In the genomic region with DNA sequence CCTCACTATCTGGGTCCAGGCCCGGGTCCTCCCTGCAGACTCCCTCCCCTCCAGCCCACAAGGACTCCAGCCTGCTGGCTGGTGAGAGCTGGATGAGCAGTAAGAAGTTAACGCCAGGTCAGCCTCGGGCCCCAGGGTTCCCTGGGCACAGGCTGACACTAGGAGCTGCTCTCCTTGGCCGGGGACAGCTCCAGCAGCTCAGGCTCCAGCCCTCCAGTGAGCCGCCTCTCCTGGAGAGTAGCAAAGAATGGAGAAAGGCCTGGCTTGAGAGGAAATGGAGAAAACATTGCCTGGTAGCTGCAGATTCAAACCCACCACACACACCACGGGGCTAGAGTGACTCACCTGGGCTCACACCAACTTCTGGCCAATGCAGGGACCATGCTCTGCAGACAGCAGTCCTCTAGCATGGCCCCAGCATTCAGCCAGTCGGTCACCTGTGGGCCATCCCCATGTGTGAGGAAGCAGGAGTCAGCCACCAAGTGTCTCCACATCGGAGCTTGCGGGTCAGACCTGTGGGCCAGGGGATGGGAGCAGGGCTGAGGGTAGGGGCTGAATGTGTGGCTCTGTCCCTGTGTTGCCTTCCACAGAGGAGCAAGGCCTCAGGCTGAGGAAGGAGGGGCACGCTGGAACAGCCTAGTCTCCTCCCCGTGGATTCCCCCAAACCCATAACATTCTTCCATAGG, we compare ENCODE assay signal across 1 cellular context.
TF ChIP-seq lines count a peak whose summit lies in the region.

No MANE protein-coding gene starts in this region.

TF ChIP-seq in HepG2, 621 proteins besides CTCF, POLR2A, EP300 and RAD21 (continued from another document and continues in another):
- TF ChIP-seq, protein P1, sequence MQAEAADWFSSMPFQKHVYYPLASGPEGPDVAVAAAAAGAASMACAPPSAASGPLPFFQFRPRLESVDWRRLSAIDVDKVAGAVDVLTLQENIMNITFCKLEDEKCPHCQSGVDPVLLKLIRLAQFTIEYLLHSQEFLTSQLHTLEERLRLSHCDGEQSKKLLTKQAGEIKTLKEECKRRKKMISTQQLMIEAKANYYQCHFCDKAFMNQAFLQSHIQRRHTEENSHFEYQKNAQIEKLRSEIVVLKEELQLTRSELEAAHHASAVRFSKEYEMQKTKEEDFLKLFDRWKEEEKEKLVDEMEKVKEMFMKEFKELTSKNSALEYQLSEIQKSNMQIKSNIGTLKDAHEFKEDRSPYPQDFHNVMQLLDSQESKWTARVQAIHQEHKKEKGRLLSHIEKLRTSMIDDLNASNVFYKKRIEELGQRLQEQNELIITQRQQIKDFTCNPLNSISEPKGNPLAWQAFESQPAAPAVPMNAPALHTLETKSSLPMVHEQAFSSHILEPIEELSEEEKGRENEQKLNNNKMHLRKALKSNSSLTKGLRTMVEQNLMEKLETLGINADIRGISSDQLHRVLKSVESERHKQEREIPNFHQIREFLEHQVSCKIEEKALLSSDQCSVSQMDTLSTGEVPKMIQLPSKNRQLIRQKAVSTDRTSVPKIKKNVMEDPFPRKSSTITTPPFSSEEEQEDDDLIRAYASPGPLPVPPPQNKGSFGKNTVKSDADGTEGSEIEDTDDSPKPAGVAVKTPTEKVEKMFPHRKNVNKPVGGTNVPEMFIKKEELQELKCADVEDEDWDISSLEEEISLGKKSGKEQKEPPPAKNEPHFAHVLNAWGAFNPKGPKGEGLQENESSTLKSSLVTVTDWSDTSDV (CRISPR knock-in tag; IDR thresholded peaks at IDR 0.05): 0 out of 2 replicates have a peak, but pooled peaks have one; percentile 22
- TF ChIP-seq CHD2 (IDR thresholded peaks at IDR 0.05; ENCODE audit: low read depth, low read length) (no peak), HDAC6 (IDR thresholded peaks at IDR 0.05; ENCODE audit: low read depth, low read length) (no peak), ELF1 (CRISPR knock-in tag; IDR thresholded peaks at IDR 0.05) (0 out of 2 replicates have a peak, but pooled peaks have one; percentile 12), KAT2B (IDR thresholded peaks at IDR 0.05; ENCODE audit: borderline replicate concordance, low read depth, low read length) (no peak), ZSCAN20 (CRISPR knock-in tag; IDR thresholded peaks at IDR 0.05; ENCODE audit: borderline replicate concordance) (no peak), ZBTB7A (CRISPR knock-in tag; IDR thresholded peaks at IDR 0.05) (no peak), NFE2L1 (CRISPR knock-in tag; IDR thresholded peaks at IDR 0.05; ENCODE audit: borderline replicate concordance) (no peak), NR2F1 (CRISPR knock-in tag; IDR thresholded peaks at IDR 0.05) (no peak), MXD3 (CRISPR knock-in tag; IDR thresholded peaks at IDR 0.05) (no peak), ZNF749 (CRISPR knock-in tag; IDR thresholded peaks at IDR 0.05; ENCODE audit: borderline replicate concordance) (no peak), ZNF782 (CRISPR knock-in tag; IDR thresholded peaks at IDR 0.05; ENCODE audit: borderline replicate concordance) (no peak), CENPT (CRISPR knock-in tag; IDR thresholded peaks at IDR 0.05; ENCODE audit: low read depth) (peak; percentile 65; the same call in 1 of the 2 replicates), KLF6 (CRISPR knock-in tag; IDR thresholded peaks at IDR 0.05) (no peak), ZNF672 (CRISPR knock-in tag; IDR thresholded peaks at IDR 0.05) (no peak), WIZ (CRISPR knock-in tag; IDR thresholded peaks at IDR 0.05) (no peak), ZZZ3 (CRISPR knock-in tag; IDR thresholded peaks at IDR 0.05; ENCODE audit: borderline replicate concordance) (peak; percentile 32; the same call in 1 of the 2 replicates), ZNF660 (CRISPR knock-in tag; IDR thresholded peaks at IDR 0.05; ENCODE audit: borderline replicate concordance, low read depth) (no peak), ZC3H13 (CRISPR knock-in tag; IDR thresholded peaks at IDR 0.05) (peak; percentile 37; the same call in 1 of the 2 replicates), MXD1 (CRISPR knock-in tag; IDR thresholded peaks at IDR 0.05) (no peak), EED (CRISPR knock-in tag; IDR thresholded peaks at IDR 0.05) (no peak), TAF1 (CRISPR knock-in tag; IDR thresholded peaks at IDR 0.05) (no peak), PATZ1 (CRISPR knock-in tag; IDR thresholded peaks at IDR 0.05) (no peak), ZUFSP (CRISPR knock-in tag; IDR thresholded peaks at IDR 0.05; ENCODE audit: borderline replicate concordance) (no peak), ZBTB20 (CRISPR knock-in tag; IDR thresholded peaks at IDR 0.05; ENCODE audit: borderline replicate concordance, low read depth) (0 out of 2 replicates have a peak, but pooled peaks have one; percentile 53), ATF1 (CRISPR knock-in tag; IDR thresholded peaks at IDR 0.05) (no peak), ZNF510 (CRISPR knock-in tag; IDR thresholded peaks at IDR 0.05; ENCODE audit: low read depth) (no peak), NCOR1 (IDR thresholded peaks at IDR 0.05; ENCODE audit: borderline replicate concordance, low read length) (no peak), HNRNPK (IDR thresholded peaks at IDR 0.05; ENCODE audit: low read depth, low read length, poor library complexity, severe bottlenecking) (no peak), MTF2 (CRISPR knock-in tag; IDR thresholded peaks at IDR 0.05; ENCODE audit: borderline replicate concordance) (no peak), GABPB1 (CRISPR knock-in tag; IDR thresholded peaks at IDR 0.05) (peak; percentile 5; the same call in 1 of the 2 replicates), PHF21A (CRISPR knock-in tag; IDR thresholded peaks at IDR 0.05) (no peak), RBM39 (IDR thresholded peaks at IDR 0.05; ENCODE audit: low read depth, low read length, poor library complexity, severe bottlenecking) (peak; percentile 83), PRPF4 (IDR thresholded peaks at IDR 0.05; ENCODE audit: low read depth, low read length, poor library complexity, severe bottlenecking) (no peak), KDM1A (CRISPR knock-in tag; IDR thresholded peaks at IDR 0.05) (no peak), RFX1 (IDR thresholded peaks at IDR 0.05) (no peak), FOSL2 (CRISPR knock-in tag; IDR thresholded peaks at IDR 0.05) (peak; percentile 30), MLLT10 (CRISPR knock-in tag; IDR thresholded peaks at IDR 0.05) (no peak), RNF2 (conservative IDR thresholded peaks at IDR 0.05; ENCODE audit: low read depth) (no peak), KDM4B (CRISPR knock-in tag; IDR thresholded peaks at IDR 0.05) (no peak), SALL2 (CRISPR knock-in tag; IDR thresholded peaks at IDR 0.05) (no peak)
- TF ChIP-seq, protein P2, sequence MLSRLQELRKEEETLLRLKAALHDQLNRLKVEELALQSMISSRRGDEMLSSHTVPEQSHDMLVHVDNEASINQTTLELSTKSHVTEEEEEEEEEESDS (CRISPR knock-in tag; IDR thresholded peaks at IDR 0.05; ENCODE audit: borderline replicate concordance): 0 out of 2 replicates have a peak, but pooled peaks have one; percentile 4
- TF ChIP-seq, protein P3, sequence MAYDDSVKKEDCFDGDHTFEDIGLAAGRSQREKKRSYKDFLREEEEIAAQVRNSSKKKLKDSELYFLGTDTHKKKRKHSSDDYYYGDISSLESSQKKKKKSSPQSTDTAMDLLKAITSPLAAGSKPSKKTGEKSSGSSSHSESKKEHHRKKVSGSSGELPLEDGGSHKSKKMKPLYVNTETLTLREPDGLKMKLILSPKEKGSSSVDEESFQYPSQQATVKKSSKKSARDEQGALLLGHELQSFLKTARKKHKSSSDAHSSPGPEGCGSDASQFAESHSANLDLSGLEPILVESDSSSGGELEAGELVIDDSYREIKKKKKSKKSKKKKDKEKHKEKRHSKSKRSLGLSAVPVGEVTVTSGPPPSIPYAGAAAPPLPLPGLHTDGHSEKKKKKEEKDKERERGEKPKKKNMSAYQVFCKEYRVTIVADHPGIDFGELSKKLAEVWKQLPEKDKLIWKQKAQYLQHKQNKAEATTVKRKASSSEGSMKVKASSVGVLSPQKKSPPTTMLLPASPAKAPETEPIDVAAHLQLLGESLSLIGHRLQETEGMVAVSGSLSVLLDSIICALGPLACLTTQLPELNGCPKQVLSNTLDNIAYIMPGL (CRISPR knock-in tag; IDR thresholded peaks at IDR 0.05; ENCODE audit: borderline replicate concordance in 1 of 2, low read depth in 1 of 2): peak in 1 of 2 experiments; percentile 50; a peak in 1 of 4 replicates
- TF ChIP-seq, protein P4, sequence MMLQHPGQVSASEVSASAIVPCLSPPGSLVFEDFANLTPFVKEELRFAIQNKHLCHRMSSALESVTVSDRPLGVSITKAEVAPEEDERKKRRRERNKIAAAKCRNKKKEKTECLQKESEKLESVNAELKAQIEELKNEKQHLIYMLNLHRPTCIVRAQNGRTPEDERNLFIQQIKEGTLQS (CRISPR knock-in tag; IDR thresholded peaks at IDR 0.05): no peak
- TF ChIP-seq, protein P5, sequence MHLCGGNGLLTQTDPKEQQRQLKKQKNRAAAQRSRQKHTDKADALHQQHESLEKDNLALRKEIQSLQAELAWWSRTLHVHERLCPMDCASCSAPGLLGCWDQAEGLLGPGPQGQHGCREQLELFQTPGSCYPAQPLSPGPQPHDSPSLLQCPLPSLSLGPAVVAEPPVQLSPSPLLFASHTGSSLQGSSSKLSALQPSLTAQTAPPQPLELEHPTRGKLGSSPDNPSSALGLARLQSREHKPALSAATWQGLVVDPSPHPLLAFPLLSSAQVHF (CRISPR knock-in tag; IDR thresholded peaks at IDR 0.05): no peak
- TF ChIP-seq, protein P6, sequence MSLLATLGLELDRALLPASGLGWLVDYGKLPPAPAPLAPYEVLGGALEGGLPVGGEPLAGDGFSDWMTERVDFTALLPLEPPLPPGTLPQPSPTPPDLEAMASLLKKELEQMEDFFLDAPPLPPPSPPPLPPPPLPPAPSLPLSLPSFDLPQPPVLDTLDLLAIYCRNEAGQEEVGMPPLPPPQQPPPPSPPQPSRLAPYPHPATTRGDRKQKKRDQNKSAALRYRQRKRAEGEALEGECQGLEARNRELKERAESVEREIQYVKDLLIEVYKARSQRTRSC (CRISPR knock-in tag; IDR thresholded peaks at IDR 0.05; ENCODE audit: low read depth): no peak
- TF ChIP-seq, protein P7, sequence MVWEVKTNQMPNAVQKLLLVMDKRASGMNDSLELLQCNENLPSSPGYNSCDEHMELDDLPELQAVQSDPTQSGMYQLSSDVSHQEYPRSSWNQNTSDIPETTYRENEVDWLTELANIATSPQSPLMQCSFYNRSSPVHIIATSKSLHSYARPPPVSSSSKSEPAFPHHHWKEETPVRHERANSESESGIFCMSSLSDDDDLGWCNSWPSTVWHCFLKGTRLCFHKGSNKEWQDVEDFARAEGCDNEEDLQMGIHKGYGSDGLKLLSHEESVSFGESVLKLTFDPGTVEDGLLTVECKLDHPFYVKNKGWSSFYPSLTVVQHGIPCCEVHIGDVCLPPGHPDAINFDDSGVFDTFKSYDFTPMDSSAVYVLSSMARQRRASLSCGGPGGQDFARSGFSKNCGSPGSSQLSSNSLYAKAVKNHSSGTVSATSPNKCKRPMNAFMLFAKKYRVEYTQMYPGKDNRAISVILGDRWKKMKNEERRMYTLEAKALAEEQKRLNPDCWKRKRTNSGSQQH (CRISPR knock-in tag; IDR thresholded peaks at IDR 0.05; ENCODE audit: low read depth): no peak
- TF ChIP-seq, protein P8, sequence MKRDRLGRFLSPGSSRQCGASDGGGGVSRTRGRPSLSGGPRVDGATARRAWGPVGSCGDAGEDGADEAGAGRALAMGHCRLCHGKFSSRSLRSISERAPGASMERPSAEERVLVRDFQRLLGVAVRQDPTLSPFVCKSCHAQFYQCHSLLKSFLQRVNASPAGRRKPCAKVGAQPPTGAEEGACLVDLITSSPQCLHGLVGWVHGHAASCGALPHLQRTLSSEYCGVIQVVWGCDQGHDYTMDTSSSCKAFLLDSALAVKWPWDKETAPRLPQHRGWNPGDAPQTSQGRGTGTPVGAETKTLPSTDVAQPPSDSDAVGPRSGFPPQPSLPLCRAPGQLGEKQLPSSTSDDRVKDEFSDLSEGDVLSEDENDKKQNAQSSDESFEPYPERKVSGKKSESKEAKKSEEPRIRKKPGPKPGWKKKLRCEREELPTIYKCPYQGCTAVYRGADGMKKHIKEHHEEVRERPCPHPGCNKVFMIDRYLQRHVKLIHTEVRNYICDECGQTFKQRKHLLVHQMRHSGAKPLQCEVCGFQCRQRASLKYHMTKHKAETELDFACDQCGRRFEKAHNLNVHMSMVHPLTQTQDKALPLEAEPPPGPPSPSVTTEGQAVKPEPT (CRISPR knock-in tag; IDR thresholded peaks at IDR 0.05; ENCODE audit: low read depth): no peak; the same call in 1 of the 2 replicates
